ENCODE assay signal across 1 cellular context in the genomic region with DNA sequence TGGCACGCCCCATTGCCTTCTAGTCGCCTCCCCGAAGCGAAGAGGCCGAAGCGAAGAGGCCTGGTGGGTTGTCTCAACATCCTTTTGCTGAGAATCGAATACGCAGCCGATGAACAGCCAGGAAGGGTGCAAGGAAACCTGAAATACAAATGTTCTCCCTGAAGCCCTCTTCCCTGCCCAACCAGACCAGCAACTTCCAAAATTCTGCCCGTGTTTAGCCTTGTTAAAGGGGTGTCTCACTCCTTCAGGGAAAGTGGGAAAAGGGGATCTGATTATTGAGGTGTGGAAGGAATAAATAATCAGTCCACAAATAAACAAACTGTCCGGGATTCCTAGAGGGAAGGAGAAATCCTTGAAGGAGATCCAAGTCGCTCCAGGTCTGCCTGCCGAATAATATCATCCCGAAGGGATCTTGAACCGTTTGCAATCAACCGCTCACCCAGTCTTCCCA.
TF ChIP-seq lines count a peak whose summit lies in the region.

No MANE protein-coding gene starts in this region.

TF ChIP-seq in H1, 55 proteins besides CTCF, POLR2A, EP300 and RAD21:
- TF ChIP-seq CHD2 (IDR thresholded peaks at IDR 0.05; ENCODE audit: low read length), result no peak
- TF ChIP-seq KDM1A (IDR thresholded peaks at IDR 0.05; ENCODE audit: borderline replicate concordance, low read length), result no peak
- TF ChIP-seq CBX8 (IDR thresholded peaks at IDR 0.05; ENCODE audit: borderline replicate concordance, low read depth, low read length), result 0 out of 2 replicates have a peak, but pooled peaks have one; percentile 62
- TF ChIP-seq TCF12 (IDR thresholded peaks at IDR 0.05; ENCODE audit: low read depth, low read length), result no peak
- TF ChIP-seq FOSL1 (IDR thresholded peaks at IDR 0.05; ENCODE audit: insufficient read depth, low read depth, low read length), result no peak
- no peak for TF ChIP-seq RNF2 (IDR thresholded peaks at IDR 0.05; ENCODE audit: borderline replicate concordance, low read depth, low read length, missing control alignments, poor library complexity, severe bottlenecking)
